In genomic region chr19:54203151-54203611, GRCh38 we compare ENCODE assay signal across 9 cellular contexts. TPM values are rescaled to one million over a fixed set of nuclear protein-coding genes. Genes with fewer than 3 reads are reported as not detected.
DNase-seq lines count a peak whose midpoint lies in the region; ATAC-seq, FAIRE-seq and TF ChIP-seq lines count a peak whose summit lies in the region.
"Had no signal": no experiment of that assay in that cellular context is flagged by ENCODE, and none has a peak within 500 bp of the region (broad histone marks: within the 10 kb centered on the region; RNA-seq: fewer than 3 reads in every experiment).

No MANE protein-coding gene starts in this region.

- ATAC-seq in HG03342 (IDR thresholded peaks at IDR 0.05; ENCODE audit: unreplicated experiment), result no peak

- TF ChIP-seq CTCF in VCaP (conservative IDR thresholded peaks at IDR 0.05), result no peak

- H3K4me1 ChIP-seq in iPS-18a (ENCODE audit: control insufficient read depth, low read depth, low read length) (peaks cover 19% of the 10 kb centered on the region), skeletal muscle tissue (ENCODE audit: control insufficient read depth in 3 of 3, insufficient read depth in 3 of 3, low read length in 3 of 3) (peaks cover 58 to 71% (median 64%) of the 10 kb centered on the region in 3 donors)

- peak overlapping the region; percentile 77 for H3K4me3 ChIP-seq in iPS-18a (ENCODE audit: low read length)
- no peak overlapping the region for H3K4me3 ChIP-seq in skeletal muscle tissue (ENCODE audit: low read length in 3 of 3)

- H3K9me3 ChIP-seq in iPS-18a (ENCODE audit: control insufficient read depth, low read depth, low read length) (no peaks in the 10 kb centered on the region), skeletal muscle tissue (ENCODE audit: control insufficient read depth in 3 of 3, low read length in 3 of 3) (no peaks in the 10 kb centered on the region)

- H3K27me3 ChIP-seq in iPS-18a (ENCODE audit: control insufficient read depth, insufficient read depth, low read length) (no peaks in the 10 kb centered on the region), skeletal muscle tissue (ENCODE audit: control insufficient read depth in 3 of 3, insufficient read depth in 3 of 3, low read length in 3 of 3) (no peaks in the 10 kb centered on the region)

- peak overlapping the region; percentile 98 for H3K27ac ChIP-seq in VCaP
- H3K27ac ChIP-seq in iPS-18a (ENCODE audit: low read length), result no peak overlapping the region
- peak overlapping the region; percentile 10 for H3K27ac ChIP-seq in skeletal muscle tissue (ENCODE audit: low read depth, low read length)

- H3K9ac ChIP-seq in iPS-18a (ENCODE audit: low read length) (peak overlapping the region; percentile 96), skeletal muscle tissue (ENCODE audit: low read depth in 1 of 3, low read length in 3 of 3) (peak overlapping the region; percentile 4 to 37 (median 28))

- FAIRE-seq in GM12892 (lab: Jason Lieb, UNC), result no peak

- no peak for TF ChIP-seq POLR2A in GM12892 (IDR thresholded peaks at IDR 0.05; ENCODE audit: low read depth, low read length)

- peaks cover 69% of the 10 kb centered on the region for H3K36me3 ChIP-seq in iPS-18a (ENCODE audit: control insufficient read depth, low read depth, low read length)
- peaks cover 45 to 60% (median 52%) of the 10 kb centered on the region in 3 donors for H3K36me3 ChIP-seq in skeletal muscle tissue (ENCODE audit: control insufficient read depth in 3 of 3, insufficient read depth in 3 of 3, low read length in 3 of 3)

- peak; percentile 17 for DNase-seq in NCI-H82 (lab: John Stamatoyannopoulos, UW)
- DNase-seq in NCI-H82 treated with DMSO at 0.1 percent for 48 hours (lab: John Stamatoyannopoulos, UW; ENCODE audit: unreplicated experiment), result no peak
- DNase-seq in SHP77 (lab: John Stamatoyannopoulos, UW), result no peak
- DNase-seq in GM12892 (ENCODE audit: insufficient read length), result no peak
- DNase-seq: NCI-H1105 treated with DMSO at 0.1 percent for 48 hours had no signal

RNA-seq across cellular contexts. Expression of gene RPS9, which starts 2.5 kb away (rescaled TPM):
- total RNA-seq in skeletal muscle tissue, result 4,630 TPM
- polyA plus RNA-seq in GM12892 (2012; ENCODE audit: missing spikeins), result 4,059 TPM

RNA-seq across cellular contexts. Expression of gene TSEN34, which starts 12.1 kb away (rescaled TPM):
- 29.7 TPM for total RNA-seq in skeletal muscle tissue
- 11.7 TPM for polyA plus RNA-seq in GM12892 (2012; ENCODE audit: missing spikeins)

RNA-seq across cellular contexts. Expression of gene MBOAT7, which starts 13.8 kb away (rescaled TPM):
- total RNA-seq in skeletal muscle tissue, result 8.9 TPM
- 9.9 TPM for polyA plus RNA-seq in GM12892 (2012; ENCODE audit: missing spikeins)

RNA-seq across cellular contexts. Expression of gene LILRB3, which starts 19.6 kb away (rescaled TPM):
- 4.2 TPM for total RNA-seq in skeletal muscle tissue
- polyA plus RNA-seq in GM12892 (2012; ENCODE audit: missing spikeins), result 7.1 TPM

RNA-seq across cellular contexts. Expression of gene TMC4, which starts 30.2 kb away (rescaled TPM):
- 1.0 TPM for total RNA-seq in skeletal muscle tissue
- polyA plus RNA-seq in GM12892 (2012; ENCODE audit: missing spikeins), result 0.42 TPM
